18 cellular contexts compared by ENCODE assay signal in genomic region chr11:6636480-6636879, GRCh38. TPM values are rescaled to one million over a fixed set of nuclear protein-coding genes. Genes with fewer than 3 reads are reported as not detected.
DNase-seq lines count a peak whose midpoint lies in the region; ATAC-seq, FAIRE-seq and TF ChIP-seq lines count a peak whose summit lies in the region.
"Had no signal": no experiment of that assay in that cellular context is flagged by ENCODE, and none has a peak within 500 bp of the region (broad histone marks: within the 10 kb centered on the region; RNA-seq: fewer than 3 reads in every experiment).

No MANE protein-coding gene starts in this region.

- H3K36me3 ChIP-seq in gastroesophageal sphincter (peaks cover 0 to 45% of the 10 kb centered on the region in 2 donors), stomach (peaks cover 0 to 44% (median 38%) of the 10 kb centered on the region in 4 donors)

- H3K9me3 ChIP-seq in right cardiac atrium (ENCODE audit: control insufficient read depth, low read length) (no peaks in the 10 kb centered on the region), gastroesophageal sphincter (no peaks in the 10 kb centered on the region), stomach (no peaks in the 10 kb centered on the region)

- FAIRE-seq in H54 (lab: Jason Lieb, UNC): no peak
- FAIRE-seq: GM12891 had no signal

- DNase-seq in right cardiac atrium (no peak), Right ventricle myocardium superior (no peak), stomach (no peak), putamen (ENCODE audit: low spot score) (no peak), NOMO-1 treated with dmso at 0.1 percent for 144 hours (lab: John Stamatoyannopoulos, UW; ENCODE audit: unreplicated experiment) (no peak), H54 (ENCODE audit: insufficient read length, low spot score) (no peak)
- DNase-seq: AML-193; Calu3; CD4-positive, alpha-beta T cell; DMS79; H9; NCI-H1436 treated with DMSO at 0.1 percent for 48 hours; NCI-H2081 treated with DMSO at 0.1 percent for 48 hours; NCI-H524; RPMI8226 had no signal

- 75% methylated on average over 3 of the region's 3 CpGs for WGBS in right cardiac atrium
- WGBS in gastroesophageal sphincter (ENCODE audit: low coverage in 1 of 2), 2 donors: 78 to 96% methylated on average over 3 of the region's 3 CpGs
- WGBS in stomach, 5 donors: 86 to 94% (median 88%) methylated on average over 3 of the region's 3 CpGs

- TF ChIP-seq EP300 in gastroesophageal sphincter (IDR thresholded peaks at IDR 0.05): no peak
- no peak for TF ChIP-seq EP300 in stomach (IDR thresholded peaks at IDR 0.05)

- intact Hi-C loops in right cardiac atrium (cut with DNase I) (no loop called here), Right ventricle myocardium superior (cut with DNase I) (no loop called here), stomach (cut with DNase I; ENCODE audit: low total_unique reads) (no loop called here)

- ATAC-seq in right cardiac atrium: no peak
- ATAC-seq in Right ventricle myocardium superior (ENCODE audit: poor library complexity): no peak
- no peak for ATAC-seq in gastroesophageal sphincter
- ATAC-seq in HG02870 (IDR thresholded peaks at IDR 0.05; ENCODE audit: unreplicated experiment): no peak

- peak overlapping the region; percentile 24 for H3K27ac ChIP-seq in right cardiac atrium (ENCODE audit: low read length)
- peak overlapping the region in 3 of 4 donors; percentile 50 to 74 (median 68) for H3K27ac ChIP-seq in gastroesophageal sphincter
- H3K27ac ChIP-seq in stomach: peak overlapping the region in 4 of 5 donors; percentile 67 to 80 (median 73)

- H3K4me3 ChIP-seq in right cardiac atrium (ENCODE audit: low read length) (no peak overlapping the region), gastroesophageal sphincter (no peak overlapping the region), stomach (no peak overlapping the region)

- no peak for TF ChIP-seq POLR2A in gastroesophageal sphincter (IDR thresholded peaks at IDR 0.05)
- TF ChIP-seq POLR2A in stomach (IDR thresholded peaks at IDR 0.05): no peak
- TF ChIP-seq POLR2A in H54 (IDR thresholded peaks at IDR 0.05; ENCODE audit: low read depth, low read length): no peak

- H3K4me1 ChIP-seq in right cardiac atrium (ENCODE audit: control insufficient read depth, insufficient read depth, low read length): peaks cover 12% of the 10 kb centered on the region
- peaks cover 7 to 72% (median 41%) of the 10 kb centered on the region in 3 donors for H3K4me1 ChIP-seq in gastroesophageal sphincter
- peaks cover 30 to 52% (median 40%) of the 10 kb centered on the region in 4 donors for H3K4me1 ChIP-seq in stomach

- H3K27me3 ChIP-seq in right cardiac atrium (ENCODE audit: control insufficient read depth, insufficient read depth) (no peaks in the 10 kb centered on the region), gastroesophageal sphincter (no peaks in the 10 kb centered on the region), stomach (no peaks in the 10 kb centered on the region)

- TF ChIP-seq CTCF in gastroesophageal sphincter (IDR thresholded peaks at IDR 0.05): no peak
- no peak for TF ChIP-seq CTCF in stomach (IDR thresholded peaks at IDR 0.05)

RNA-seq across cellular contexts. Expression of gene TPP1, which starts 17.3 kb away (rescaled TPM):
- total RNA-seq in right cardiac atrium (10 to 100 TPM; 56.7 to 98.3 (median 78.2) TPM), Right ventricle myocardium superior (71.5 TPM), gastroesophageal sphincter (10 to 100 TPM; 67.6 to 84.4 (median 76.9) TPM), stomach (100 to 1,000 TPM in 1 of 5 donors, 10 to 100 TPM in 4; 45.9 to 213 (median 91.5) TPM)
- polyA plus RNA-seq in right cardiac atrium (52.6 TPM), stomach (10 to 100 TPM; 11.9 to 32.8 (median 26.1) TPM)

RNA-seq across cellular contexts. Expression of gene DCHS1, which starts 19.1 kb away (rescaled TPM):
- total RNA-seq in right cardiac atrium (10 to 100 TPM; 12.4 to 19.2 (median 14.9) TPM), Right ventricle myocardium superior (9.6 TPM), gastroesophageal sphincter (10 to 100 TPM; 22.2 to 59.8 (median 37.8) TPM), stomach (10 to 100 TPM in 4 of 5 donors, 1 to 10 TPM in 1; 9.9 to 22.8 (median 17.4) TPM)
- polyA plus RNA-seq in right cardiac atrium (6.4 TPM), stomach (1 to 10 TPM in 2 of 3 donors, under 1 TPM in 1; 0.76 to 2.6 (median 1.6) TPM)

RNA-seq across cellular contexts. Expression of gene TAF10, which starts 24.5 kb away (rescaled TPM):
- total RNA-seq in right cardiac atrium: 100 to 1,000 TPM in 2 of 4 donors, 10 to 100 TPM in 2; 96.9 to 115 (median 99.1) TPM
- 100 TPM for polyA plus RNA-seq in right cardiac atrium
- total RNA-seq in Right ventricle myocardium superior: 83.6 TPM
- 10 to 100 TPM; 21.7 to 41.1 (median 35.4) TPM for total RNA-seq in gastroesophageal sphincter
- 100 to 1,000 TPM in 4 of 5 donors, 10 to 100 TPM in 1; 15.8 to 234 (median 163) TPM for total RNA-seq in stomach
- polyA plus RNA-seq in stomach: 100 to 1,000 TPM; 115 to 160 (median 154) TPM

RNA-seq across cellular contexts. Expression of gene ILK, which starts 32.9 kb away (rescaled TPM):
- total RNA-seq in right cardiac atrium: 100 to 1,000 TPM; 176 to 196 (median 192) TPM
- 180 TPM for polyA plus RNA-seq in right cardiac atrium
- total RNA-seq in Right ventricle myocardium superior: 191 TPM
- total RNA-seq in gastroesophageal sphincter: 100 to 1,000 TPM; 395 to 658 (median 466) TPM
- 100 to 1,000 TPM in 4 of 5 donors, 10 to 100 TPM in 1; 60.0 to 308 (median 123) TPM for total RNA-seq in stomach
- 100 to 1,000 TPM; 123 to 138 (median 124) TPM for polyA plus RNA-seq in stomach

RNA-seq across cellular contexts. Expression of gene RRP8, which starts 33.1 kb away (rescaled TPM):
- total RNA-seq in right cardiac atrium: 10 to 100 TPM; 15.8 to 21.7 (median 18.7) TPM
- polyA plus RNA-seq in right cardiac atrium: 18.2 TPM
- 19.8 TPM for total RNA-seq in Right ventricle myocardium superior
- total RNA-seq in gastroesophageal sphincter: 10 to 100 TPM; 25.7 to 32.4 (median 28.1) TPM
- total RNA-seq in stomach: 10 to 100 TPM in 2 of 5 donors, 1 to 10 TPM in 3; 1.8 to 22.6 (median 7.6) TPM
- polyA plus RNA-seq in stomach: 10 to 100 TPM; 16.5 to 23.1 (median 18.0) TPM
